Comparison of ENCODE assay signal across 8 cellular contexts in the genomic region with DNA sequence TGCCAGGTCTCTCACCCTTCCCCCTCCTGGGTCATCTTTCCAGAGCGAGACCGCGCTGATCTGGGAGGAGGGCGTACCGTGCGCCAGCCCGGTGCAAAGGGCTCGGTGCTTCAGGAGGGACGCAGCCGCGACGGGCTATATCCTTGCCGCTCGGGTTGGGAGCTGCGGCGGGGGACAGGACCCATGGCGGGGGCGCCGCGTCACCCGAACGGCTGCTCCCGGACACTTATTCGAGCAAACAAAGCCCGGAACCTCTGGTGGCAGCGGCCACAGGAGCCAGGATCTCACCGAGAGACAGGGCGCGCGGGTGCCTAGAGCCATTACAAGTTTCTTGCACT. TPM values are rescaled to one million over a fixed set of nuclear protein-coding genes. Genes with fewer than 3 reads are reported as not detected.
DNase-seq lines count a peak whose midpoint lies in the region; ATAC-seq, FAIRE-seq and TF ChIP-seq lines count a peak whose summit lies in the region.

No MANE protein-coding gene starts in this region.

- no peak overlapping the region for H3K4me3 ChIP-seq in GM23248
- peak overlapping the region; percentile 74 to 84 for H3K4me3 ChIP-seq in kidney (ENCODE audit: low read length in 2 of 2)

- H3K9me3 ChIP-seq in GM23248 (ENCODE audit: low read depth) (no peaks in the 10 kb centered on the region), kidney (ENCODE audit: control insufficient read depth in 1 of 2, low read length in 2 of 2) (no peaks in the 10 kb centered on the region)

- H3K4me1 ChIP-seq in GM23248 (ENCODE audit: insufficient read depth) (peaks cover 4% of the 10 kb centered on the region; the same call in 1 of the 2 replicates), kidney (ENCODE audit: control insufficient read depth in 1 of 2, insufficient read depth in 1 of 2, low read depth in 1 of 2, low read length in 2 of 2) (peaks cover 10 to 11% of the 10 kb centered on the region in 2 donors)

- DNase-seq in AG08396 (ENCODE audit: low spot score) (peak; percentile 16), GM23248 (peak; percentile 20), astrocyte of the hippocampus (ENCODE audit: low read depth, low spot score) (peak; percentile 61), kidney (peak; percentile 80)
- peak in 1 of 2 donors; percentile 49 for DNase-seq in stimulated activated effector memory CD8-positive, alpha-beta T cell treated with anti-CD3 and anti-CD28 coated beads, Interleukin-12 subunit alpha, Interleukin-12 subunit beta, amount 100 ng/mL, for 72 hours (ENCODE audit: low spot score in 2 of 2)
- no peak for DNase-seq in activated CD8-positive, alpha-beta memory T cell treated with anti-CD3 and anti-CD28 coated beads, Interleukin-2, amount 10 ng/mL, durations not matched to agents 7 days and 5 days

- H3K27ac ChIP-seq in GM23248 (no peak overlapping the region), kidney (ENCODE audit: low read depth in 2 of 2, low read length in 2 of 2) (peak overlapping the region; percentile 66 to 72)

- H3K4me1 Mint-ChIP-seq in stimulated activated effector memory CD8-positive, alpha-beta T cell treated with anti-CD3 and anti-CD28 coated beads, Interleukin-12 subunit alpha, Interleukin-12 subunit beta, amount 100 ng/mL, for 72 hours, result peaks cover 29% of the 10 kb centered on the region
- peaks cover 27% of the 10 kb centered on the region for H3K4me1 Mint-ChIP-seq in activated CD8-positive, alpha-beta memory T cell treated with anti-CD3 and anti-CD28 coated beads, Interleukin-2, amount 10 ng/mL, durations not matched to agents 7 days and 5 days

- H3K27ac Mint-ChIP-seq in stimulated activated effector memory CD8-positive, alpha-beta T cell treated with anti-CD3 and anti-CD28 coated beads, Interleukin-12 subunit alpha, Interleukin-12 subunit beta, amount 100 ng/mL, for 72 hours, result no peak overlapping the region
- no peak overlapping the region for H3K27ac Mint-ChIP-seq in activated CD8-positive, alpha-beta memory T cell treated with anti-CD3 and anti-CD28 coated beads, Interleukin-2, amount 10 ng/mL, durations not matched to agents 7 days and 5 days

- H3K9me2 ChIP-seq in GM23248 (ENCODE audit: insufficient read depth), result no peaks in the 10 kb centered on the region

- no peak for TF ChIP-seq CTCF in kidney (IDR thresholded peaks at IDR 0.05; ENCODE audit: borderline replicate concordance, extremely low read depth, insufficient read depth)

- H3K27me3 ChIP-seq in GM23248 (replicated peaks; ENCODE audit: insufficient read depth), result peaks cover 59% of the 10 kb centered on the region

- 2 to 3% methylated on average over 14 to 24 of the region's 30 CpGs for WGBS in GM23248 (ENCODE audit: low coverage in 1 of 2, low lambda C conversion rate in 2 of 2, missing lambda C conversion rate in 2 of 2), 2 experiments

- H3K9me3 Mint-ChIP-seq in stimulated activated effector memory CD8-positive, alpha-beta T cell treated with anti-CD3 and anti-CD28 coated beads, Interleukin-12 subunit alpha, Interleukin-12 subunit beta, amount 100 ng/mL, for 72 hours, result no peaks in the 10 kb centered on the region
- no peaks in the 10 kb centered on the region for H3K9me3 Mint-ChIP-seq in activated CD8-positive, alpha-beta memory T cell treated with anti-CD3 and anti-CD28 coated beads, Interleukin-2, amount 10 ng/mL, durations not matched to agents 7 days and 5 days (ENCODE audit: low read depth)

- H3K79me2 ChIP-seq in GM23248 (ENCODE audit: insufficient read depth), result no peaks in the 10 kb centered on the region

- H3K9ac ChIP-seq in GM23248, result no peak overlapping the region
- peak overlapping the region; percentile 46 to 67 for H3K9ac ChIP-seq in kidney (ENCODE audit: low read length in 2 of 2)

- in situ Hi-C loops in GM23248 (cut with MboI), result no loop called here

- peak overlapping the region; percentile 59 for H3K4me3 Mint-ChIP-seq in stimulated activated effector memory CD8-positive, alpha-beta T cell treated with anti-CD3 and anti-CD28 coated beads, Interleukin-12 subunit alpha, Interleukin-12 subunit beta, amount 100 ng/mL, for 72 hours
- no peak overlapping the region for H3K4me3 Mint-ChIP-seq in activated CD8-positive, alpha-beta memory T cell treated with anti-CD3 and anti-CD28 coated beads, Interleukin-2, amount 10 ng/mL, durations not matched to agents 7 days and 5 days

- FAIRE-seq in kidney (lab: Jason Lieb, UNC), result no peak

- no peaks in the 10 kb centered on the region for H3K36me3 Mint-ChIP-seq in stimulated activated effector memory CD8-positive, alpha-beta T cell treated with anti-CD3 and anti-CD28 coated beads, Interleukin-12 subunit alpha, Interleukin-12 subunit beta, amount 100 ng/mL, for 72 hours
- peaks cover 1% of the 10 kb centered on the region for H3K36me3 Mint-ChIP-seq in activated CD8-positive, alpha-beta memory T cell treated with anti-CD3 and anti-CD28 coated beads, Interleukin-2, amount 10 ng/mL, durations not matched to agents 7 days and 5 days

- H3K27me3 Mint-ChIP-seq in activated CD8-positive, alpha-beta memory T cell treated with anti-CD3 and anti-CD28 coated beads, Interleukin-2, amount 10 ng/mL, durations not matched to agents 7 days and 5 days, result peaks cover 92% of the 10 kb centered on the region

- CTCF ChIA-PET in activated CD8-positive, alpha-beta memory T cell treated with anti-CD3 and anti-CD28 coated beads, Interleukin-2, amount 10 ng/mL, durations not matched to agents 7 days and 5 days (lab: Charles Lee), result no interaction called here

- intact Hi-C loops in kidney (cut with DNase I), result no loop called here

- no peak overlapping the region; the same call in 1 of the 2 replicates for H2AFZ ChIP-seq in GM23248

- H3K36me3 ChIP-seq in GM23248 (ENCODE audit: low read depth) (no peaks in the 10 kb centered on the region), kidney (ENCODE audit: control insufficient read depth in 1 of 2, insufficient read depth in 2 of 2, low read length in 2 of 2) (no peaks in the 10 kb centered on the region)

- H3F3A ChIP-seq in GM23248 (ENCODE audit: insufficient read depth), result no peaks in the 10 kb centered on the region

- ATAC-seq in stimulated activated effector memory CD8-positive, alpha-beta T cell treated with anti-CD3 and anti-CD28 coated beads, Interleukin-12 subunit alpha, Interleukin-12 subunit beta, amount 100 ng/mL, for 72 hours, result no peak
- ATAC-seq in activated CD8-positive, alpha-beta memory T cell treated with anti-CD3 and anti-CD28 coated beads, Interleukin-2, amount 10 ng/mL, durations not matched to agents 7 days and 5 days, result no peak
- ATAC-seq in GM18868 (IDR thresholded peaks at IDR 0.05; ENCODE audit: unreplicated experiment) (no peak), GM19455 (IDR thresholded peaks at IDR 0.05; ENCODE audit: unreplicated experiment) (no peak)

- no peaks in the 10 kb centered on the region for H4K20me1 ChIP-seq in GM23248 (ENCODE audit: insufficient read depth)

- no peak overlapping the region for H3K4me2 ChIP-seq in GM23248 (ENCODE audit: unreplicated experiment)

RNA-seq across cellular contexts. Expression of a gene that starts 1.4 kb away (rescaled TPM):
- under 0.01 TPM in 1 of 2 replicates, not detected in the other for total RNA-seq in GM23248 (2014; rRNA removed; shearing (Covaris generic))
- polyA plus RNA-seq in GM23248 (2016; fragmentation: Nextera tagmentation; extraction: Ambion mirVana), result 0.38 and 0.79 TPM in 2 replicates
- 51.6 TPM for total RNA-seq in kidney
- polyA plus RNA-seq in kidney (ENCODE audit: insufficient read depth, low read depth, low replicate concordance), result 4.0 TPM
- under 1 TPM in 1 of 2 experiments, not detected in 1; 0.40 TPM for total RNA-seq in activated CD8-positive, alpha-beta memory T cell treated with anti-CD3 and anti-CD28 coated beads, Interleukin-2, amount 10 ng/mL, durations not matched to agents 7 days and 5 days

Comparison
In these comparisons a context has a peak if more than half of its experiments do, and no peak if none do; other contexts are left out.
1. RNA of a gene that starts 1.4 kb away (total RNA-seq): 51.6 TPM in kidney (single experiment); 0.40 TPM in activated CD8-positive, alpha-beta memory T cell treated with anti-CD3 and anti-CD28 coated beads, Interleukin-2, amount 10 ng/mL, durations not matched to agents 7 days and 5 days and under 0.01 TPM in GM23248; every median in the first group is over 10 times any median in the second.